Comparison of ENCODE assay signal across 21 cellular contexts in genomic region chr10:34648919-34649318, GRCh38.
"Had no signal": no experiment of that assay in that cellular context is flagged by ENCODE, and none has a peak within 500 bp of the region (broad histone marks: within the 10 kb centered on the region; RNA-seq: fewer than 3 reads in every experiment).

No MANE protein-coding gene starts in this region.

- ATAC-seq: lower lobe of right lung; naive thymus-derived CD4-positive, alpha-beta T cell; sciatic nerve; stimulated activated naive B cell treated with anti-CD40 and anti-IgM and Interleukin-4, amounts not matched to agents 10 μg/mL and 1 μg/mL and 100 μg/mL, for 72 hours had no signal

- H3K36me3 Mint-ChIP-seq: memory B cell; naive thymus-derived CD4-positive, alpha-beta T cell; stimulated activated naive B cell treated with anti-CD40 and anti-IgM and Interleukin-4, amounts not matched to agents 10 μg/mL and 1 μg/mL and 100 μg/mL, for 72 hours had no signal

- H3K27ac Mint-ChIP-seq: memory B cell; naive thymus-derived CD4-positive, alpha-beta T cell; stimulated activated naive B cell treated with anti-CD40 and anti-IgM and Interleukin-4, amounts not matched to agents 10 μg/mL and 1 μg/mL and 100 μg/mL, for 72 hours had no signal

- H3K4me1 Mint-ChIP-seq: memory B cell; stimulated activated naive B cell treated with anti-CD40 and anti-IgM and Interleukin-4, amounts not matched to agents 10 μg/mL and 1 μg/mL and 100 μg/mL, for 72 hours had no signal

- H3K27me3 ChIP-seq: colonic mucosa, hepatocyte, neutrophil, spleen, stomach, transverse colon had no signal

- H3K27ac ChIP-seq: colonic mucosa, hepatocyte, left ventricle myocardium inferior, lower lobe of right lung, neutrophil, spleen, stomach, thoracic aorta, transverse colon had no signal

- H3K36me3 ChIP-seq: colonic mucosa, left ventricle myocardium inferior, lower lobe of right lung, neutrophil, spleen, stomach, thoracic aorta, transverse colon had no signal

- H3K4me3 Mint-ChIP-seq: memory B cell; naive thymus-derived CD4-positive, alpha-beta T cell; stimulated activated naive B cell treated with anti-CD40 and anti-IgM and Interleukin-4, amounts not matched to agents 10 μg/mL and 1 μg/mL and 100 μg/mL, for 72 hours had no signal

- H3K27me3 Mint-ChIP-seq: stimulated activated naive B cell treated with anti-CD40 and anti-IgM and Interleukin-4, amounts not matched to agents 10 μg/mL and 1 μg/mL and 100 μg/mL, for 72 hours had no signal

- H3K4me1 ChIP-seq: colonic mucosa, lower lobe of right lung, spleen had no signal

- H3K9me3 Mint-ChIP-seq: memory B cell; naive thymus-derived CD4-positive, alpha-beta T cell; stimulated activated naive B cell treated with anti-CD40 and anti-IgM and Interleukin-4, amounts not matched to agents 10 μg/mL and 1 μg/mL and 100 μg/mL, for 72 hours had no signal

- H3K9me3 ChIP-seq: colonic mucosa, left ventricle myocardium inferior, lower lobe of right lung, neutrophil, spleen, stomach, thoracic aorta, transverse colon had no signal

- H3K4me3 ChIP-seq: colonic mucosa, hepatocyte, left ventricle myocardium inferior, lower lobe of right lung, spleen, stomach, thoracic aorta, transverse colon had no signal

- DNase-seq: colonic mucosa; dermis blood vessel endothelial cell; effector CD4-positive, alpha-beta T cell; foreskin melanocyte; head of caudate nucleus; left ventricle myocardium inferior; lower lobe of right lung; naive thymus-derived CD4-positive, alpha-beta T cell; spleen; stimulated activated CD4-positive, alpha-beta T cell treated with anti-CD3 and anti-CD28 coated beads, Interleukin-15, amount 100 ng/mL, for 24 hours; stimulated activated CD4-positive, alpha-beta T cell treated with anti-CD3 and anti-CD28 coated beads, Interleukin-1b, Interleukin-23, amount 100 ng/mL, for 48 hours; stimulated activated CD4-positive, alpha-beta T cell treated with anti-CD3 and anti-CD28 coated beads, Interleukin-4, amount 100 ng/mL, for 24 hours; stimulated activated naive B cell treated with anti-CD40 and anti-IgM and Interleukin-4, amounts not matched to agents 10 μg/mL and 1 μg/mL and 100 μg/mL, for 72 hours; stomach; substantia nigra; transverse colon had no signal
